In genomic region chr22:35638408-35638807, GRCh38 we compare ENCODE assay signal across 12 cellular contexts. TPM values are rescaled to one million over a fixed set of nuclear protein-coding genes. Genes with fewer than 3 reads are reported as not detected.
DNase-seq lines count a peak whose midpoint lies in the region; ATAC-seq, FAIRE-seq and TF ChIP-seq lines count a peak whose summit lies in the region.
"Had no signal": no experiment of that assay in that cellular context is flagged by ENCODE, and none has a peak within 500 bp of the region (broad histone marks: within the 10 kb centered on the region; RNA-seq: fewer than 3 reads in every experiment).

No MANE protein-coding gene starts in this region.

- CTCF ChIA-PET in OCI-LY7 (lab: Charles Lee; ENCODE audit: unreplicated experiment) = no interaction called here

- peak overlapping the region; percentile 28 to 68 (median 47) for H3K9ac ChIP-seq in skeletal muscle tissue (ENCODE audit: low read depth in 1 of 3, low read length in 3 of 3)

- peaks cover 15 to 22% (median 17%) of the 10 kb centered on the region in 3 donors for H3K4me1 ChIP-seq in skeletal muscle tissue (ENCODE audit: control insufficient read depth in 3 of 3, insufficient read depth in 3 of 3, low read length in 3 of 3)
- H3K4me1 ChIP-seq in OCI-LY7 (ENCODE audit: insufficient read depth, low read length, poor library complexity, severe bottlenecking) = peaks cover 20% of the 10 kb centered on the region

- H3K4me3 Mint-ChIP-seq in activated T-cell treated with anti-CD3 and anti-CD28 coated beads, Interleukin-2, amount 50 U/mL, for 72 hours = no peak overlapping the region

- H3K27ac Mint-ChIP-seq in activated T-cell treated with anti-CD3 and anti-CD28 coated beads, Interleukin-2, amount 50 U/mL, for 72 hours = no peak overlapping the region

- H3K36me3 Mint-ChIP-seq in activated T-cell treated with anti-CD3 and anti-CD28 coated beads, Interleukin-2, amount 50 U/mL, for 72 hours (ENCODE audit: insufficient read depth in 2 of 2) = no peaks in the 10 kb centered on the region

- no peak for TF ChIP-seq CTCF in coronary artery (IDR thresholded peaks at IDR 0.05)
- no peak for TF ChIP-seq CTCF in OCI-LY7 (conservative IDR thresholded peaks at IDR 0.05; ENCODE audit: low read length)

- peak overlapping the region; percentile 84 to 88 for H3K27ac ChIP-seq in coronary artery
- peak overlapping the region; percentile 77 for H3K27ac ChIP-seq in skeletal muscle tissue (ENCODE audit: low read depth, low read length)
- no peak overlapping the region for H3K27ac ChIP-seq in OCI-LY7 (ENCODE audit: low read depth, low read length, poor library complexity, severe bottlenecking)

- H4K20me1 ChIP-seq in OCI-LY7 (ENCODE audit: insufficient read depth, low read length) = no peaks in the 10 kb centered on the region

- H3K36me3 ChIP-seq in skeletal muscle tissue (ENCODE audit: control insufficient read depth in 3 of 3, insufficient read depth in 3 of 3, low read length in 3 of 3) = no peaks in the 10 kb centered on the region
- no peaks in the 10 kb centered on the region for H3K36me3 ChIP-seq in OCI-LY7 (ENCODE audit: insufficient read depth, low read length)

- intact Hi-C loops in OCI-LY7 (cut with micrococcal nuclease; ENCODE audit: unreplicated experiment) = no loop called here

- no peaks in the 10 kb centered on the region for H3K27me3 ChIP-seq in skeletal muscle tissue (ENCODE audit: control insufficient read depth in 3 of 3, insufficient read depth in 3 of 3, low read length in 3 of 3)

- H3K9me2 ChIP-seq in OCI-LY7 (ENCODE audit: insufficient read depth, low read length) = no peaks in the 10 kb centered on the region

- no peak for FAIRE-seq in urothelium cell line (lab: Jason Lieb, UNC)

- no peak overlapping the region for H2AFZ ChIP-seq in OCI-LY7 (ENCODE audit: low read length)

- ATAC-seq in left lobe of liver (peak; percentile 76), HG03442 (IDR thresholded peaks at IDR 0.05; ENCODE audit: unreplicated experiment) (no peak)
- no peak for ATAC-seq in activated T-cell treated with anti-CD3 and anti-CD28 coated beads, Interleukin-2, amount 50 U/mL, for 72 hours (replicated peaks in 1 of 2)

- H3K4me3 ChIP-seq in coronary artery (no peak overlapping the region), skeletal muscle tissue (ENCODE audit: low read length in 3 of 3) (peak overlapping the region in 1 of 3 donors; percentile 6), OCI-LY7 (ENCODE audit: low read depth, low read length, poor library complexity, severe bottlenecking) (no peak overlapping the region)

- BruUV-seq in OCI-LY7 (replicated peaks; lab: Mats Ljungman, UMichigan) = no TSS peak

- no peaks in the 10 kb centered on the region for H3K27me3 Mint-ChIP-seq in activated T-cell treated with anti-CD3 and anti-CD28 coated beads, Interleukin-2, amount 50 U/mL, for 72 hours (ENCODE audit: low read depth)

- POLR2A ChIA-PET in OCI-LY7 (lab: Charles Lee) = no interaction called here

- H3K9me3 Mint-ChIP-seq in activated T-cell treated with anti-CD3 and anti-CD28 coated beads, Interleukin-2, amount 50 U/mL, for 72 hours = no peaks in the 10 kb centered on the region

- H3K4me2 ChIP-seq in OCI-LY7 (ENCODE audit: low read length) = no peak overlapping the region

- no peaks in the 10 kb centered on the region for H3K79me2 ChIP-seq in OCI-LY7 (ENCODE audit: insufficient read depth, low read depth, low read length)

- DNase-seq in GM03348 (ENCODE audit: low spot score) = peak; percentile 93
- peak; percentile 93 for DNase-seq in coronary artery (ENCODE audit: low spot score)
- peak; percentile 71 for DNase-seq in left lobe of liver (ENCODE audit: low spot score)
- no peak for DNase-seq in activated T-cell treated with anti-CD3 and anti-CD28 coated beads, Interleukin-2, amount 50 U/mL, for 72 hours
- no peak for DNase-seq in OCI-LY7 (ENCODE audit: low spot score)
- DNase-seq in urothelium cell line (ENCODE audit: low spot score) = no peak
- DNase-seq: activated CD8-positive, alpha-beta memory T cell treated with anti-CD3 and anti-CD28 coated beads, Interleukin-2, amount 50 U/mL, for 48 hours; RPMI8226; stimulated activated CD4-positive, alpha-beta T cell treated with anti-CD3 and anti-CD28 coated beads, Interleukin-2, amount 100 ng/mL, for 48 hours had no signal

- H3K9me3 ChIP-seq in skeletal muscle tissue (ENCODE audit: control insufficient read depth in 3 of 3, low read length in 3 of 3) (no peaks in the 10 kb centered on the region), OCI-LY7 (ENCODE audit: low read length) (no peaks in the 10 kb centered on the region)

- H3K4me1 Mint-ChIP-seq in activated T-cell treated with anti-CD3 and anti-CD28 coated beads, Interleukin-2, amount 50 U/mL, for 72 hours (ENCODE audit: low read depth) = peaks cover 20% of the 10 kb centered on the region

RNA-seq across cellular contexts. Expression of gene APOL6, which starts 9.8 kb away (rescaled TPM):
- total RNA-seq in left lobe of liver = 31.7 TPM
- total RNA-seq in skeletal muscle tissue = 5.2 TPM
- total RNA-seq in activated T-cell treated with anti-CD3 and anti-CD28 coated beads, Interleukin-2, amount 50 U/mL, for 72 hours = 10 to 100 TPM; 42.0 to 56.0 TPM
- total RNA-seq in OCI-LY7 (2014; rRNA removed; shearing (Covaris generic)) = 27.8 and 28.8 TPM in 2 replicates
- total RNA-seq in OCI-LY7 (2022) = 22.0 and 22.1 TPM in 2 replicates

RNA-seq across cellular contexts. Expression of gene MB, which starts 21.3 kb away (rescaled TPM):
- total RNA-seq in left lobe of liver (0.48 TPM), skeletal muscle tissue (84.5 TPM), OCI-LY7 (2022) (not detected in 2 replicates)
- under 1 TPM; 0.24 to 0.69 TPM for total RNA-seq in activated T-cell treated with anti-CD3 and anti-CD28 coated beads, Interleukin-2, amount 50 U/mL, for 72 hours
- not detected in 2 replicates for total RNA-seq in OCI-LY7 (2014; rRNA removed; shearing (Covaris generic))
- total RNA-seq: glomerular endothelial cell had no signal

Comparison
In these comparisons a context has a peak if more than half of its experiments do, and no peak if none do; other contexts are left out.
1. DNase-seq: peak in GM03348 (single experiment), coronary artery (single experiment) and left lobe of liver (single experiment); none in activated T-cell treated with anti-CD3 and anti-CD28 coated beads, Interleukin-2, amount 50 U/mL, for 72 hours (0 of 2), OCI-LY7 (single experiment) and urothelium cell line (single experiment).
2. RNA of gene MB, which starts 21.3 kb away (total RNA-seq): 84.5 TPM in skeletal muscle tissue (single experiment); 0.24 to 0.69 TPM in activated T-cell treated with anti-CD3 and anti-CD28 coated beads, Interleukin-2, amount 50 U/mL, for 72 hours, 0.48 TPM in left lobe of liver (single experiment) and not detected in OCI-LY7; every median in the first group is over 10 times any median in the second.